Comparison of ENCODE assay signal across 22 cellular contexts in genomic region chr5:160537940-160538339, GRCh38.
DNase-seq lines count a peak whose midpoint lies in the region; ATAC-seq and TF ChIP-seq lines count a peak whose summit lies in the region.
"Had no signal": no experiment of that assay in that cellular context is flagged by ENCODE, and none has a peak within 500 bp of the region (broad histone marks: within the 10 kb centered on the region; RNA-seq: fewer than 3 reads in every experiment).

No MANE protein-coding gene starts in this region.

- ATAC-seq in GM18870 (IDR thresholded peaks at IDR 0.05; ENCODE audit: unreplicated experiment) (peak; percentile 40), HG02610 (IDR thresholded peaks at IDR 0.05; ENCODE audit: unreplicated experiment) (peak; percentile 45)
- ATAC-seq: Panc1 had no signal

- intact Hi-C loops in activated CD4-positive, alpha-beta memory T cell treated with anti-CD3 and anti-CD28 coated beads for 36 hours (cut with micrococcal nuclease) = loop anchor here (5.0 kb wide), 1 partner anchor 1081 kb away; no protein-coding TSS in a partner anchor

- no peak overlapping the region for H3K4me3 ChIP-seq in endodermal cell (ENCODE audit: low read length)
- H3K4me3 ChIP-seq: BLaER1 treated with 17β-estradiol and CSF1 and Interleukin-3, amounts not matched to agents 10 nM and 100 nM; GM23248 had no signal

- peaks cover 5% of the 10 kb centered on the region for H3K27me3 ChIP-seq in endodermal cell (ENCODE audit: control insufficient read depth, insufficient read depth, low read length, poor library complexity, severe bottlenecking)
- H3K27me3 ChIP-seq: BLaER1 treated with 17β-estradiol and CSF1 and Interleukin-3, amounts not matched to agents 10 nM and 100 nM had no signal

- CTCF ChIA-PET in activated CD4-positive, alpha-beta memory T cell treated with anti-CD3 and anti-CD28 coated beads for 36 hours (lab: Charles Lee) = no interaction called here
- CTCF ChIA-PET in activated CD4-positive, alpha-beta memory T cell treated with anti-CD3 and anti-CD28 coated beads, Interleukin-2, amount 10 ng/mL, durations not matched to agents 7 days and 5 days (lab: Charles Lee) = no interaction called here

- no peak for TF ChIP-seq CTCF in endodermal cell (conservative IDR thresholded peaks at IDR 0.05)

- H3K36me3 Mint-ChIP-seq in activated CD4-positive, alpha-beta memory T cell treated with anti-CD3 and anti-CD28 coated beads for 36 hours = no peaks in the 10 kb centered on the region
- H3K36me3 Mint-ChIP-seq in activated CD4-positive, alpha-beta memory T cell treated with anti-CD3 and anti-CD28 coated beads, Interleukin-2, amount 10 ng/mL, durations not matched to agents 7 days and 5 days (ENCODE audit: low read depth) = no peaks in the 10 kb centered on the region
- no peaks in the 10 kb centered on the region for H3K36me3 Mint-ChIP-seq in endodermal cell (ENCODE audit: low read depth)
- H3K36me3 Mint-ChIP-seq: CD4-positive, alpha-beta memory T cell; IgD-negative memory B cell had no signal

- H3K4me3 Mint-ChIP-seq in activated CD4-positive, alpha-beta memory T cell treated with anti-CD3 and anti-CD28 coated beads for 36 hours = no peak overlapping the region
- H3K4me3 Mint-ChIP-seq in activated CD4-positive, alpha-beta memory T cell treated with anti-CD3 and anti-CD28 coated beads, Interleukin-2, amount 10 ng/mL, durations not matched to agents 7 days and 5 days = no peak overlapping the region
- H3K4me3 Mint-ChIP-seq in endodermal cell = no peak overlapping the region
- H3K4me3 Mint-ChIP-seq: CD4-positive, alpha-beta memory T cell; H9; HFFc6; IgD-negative memory B cell had no signal

- H3K27me3 Mint-ChIP-seq in activated CD4-positive, alpha-beta memory T cell treated with anti-CD3 and anti-CD28 coated beads for 36 hours = no peaks in the 10 kb centered on the region
- no peaks in the 10 kb centered on the region for H3K27me3 Mint-ChIP-seq in activated CD4-positive, alpha-beta memory T cell treated with anti-CD3 and anti-CD28 coated beads, Interleukin-2, amount 10 ng/mL, durations not matched to agents 7 days and 5 days
- no peaks in the 10 kb centered on the region for H3K27me3 Mint-ChIP-seq in endodermal cell (ENCODE audit: insufficient read depth)
- H3K27me3 Mint-ChIP-seq: CD4-positive, alpha-beta memory T cell; IgD-negative memory B cell had no signal

- H3K4me1 Mint-ChIP-seq in activated CD4-positive, alpha-beta memory T cell treated with anti-CD3 and anti-CD28 coated beads for 36 hours (ENCODE audit: low read depth) = peaks cover 14% of the 10 kb centered on the region
- H3K4me1 Mint-ChIP-seq in activated CD4-positive, alpha-beta memory T cell treated with anti-CD3 and anti-CD28 coated beads, Interleukin-2, amount 10 ng/mL, durations not matched to agents 7 days and 5 days = peaks cover 1% of the 10 kb centered on the region
- peaks cover 4% of the 10 kb centered on the region for H3K4me1 Mint-ChIP-seq in endodermal cell
- H3K4me1 Mint-ChIP-seq: CD4-positive, alpha-beta memory T cell; IgD-negative memory B cell had no signal

- DNase-seq in activated CD4-positive, alpha-beta memory T cell treated with anti-CD3 and anti-CD28 coated beads for 36 hours = peak; percentile 24
- DNase-seq in activated CD4-positive, alpha-beta memory T cell treated with anti-CD3 and anti-CD28 coated beads, Interleukin-2, amount 10 ng/mL, durations not matched to agents 7 days and 5 days = no peak
- peak; percentile 5 for DNase-seq in endodermal cell
- no peak for DNase-seq in epidermal melanocyte (ENCODE audit: insufficient read length, low spot score)
- no peak for DNase-seq in hypothalamus (lab: John Stamatoyannopoulos, UW)
- DNase-seq: 8988T; Caco-2; CD4-positive, alpha-beta memory T cell; DMS 273 treated with DMSO at 0.1 percent for 48 hours; GM23248; H9; HFFc6; NCI-H1105; NCI-H2029 treated with DMSO at 0.1 percent for 48 hours; NCI-H226; NCI-H524 treated with DMSO at 0.1 percent for 48 hours; NCI-H82 had no signal

- POLR2A ChIA-PET in activated CD4-positive, alpha-beta memory T cell treated with anti-CD3 and anti-CD28 coated beads for 36 hours (lab: Charles Lee) = no interaction called here
- POLR2A ChIA-PET in activated CD4-positive, alpha-beta memory T cell treated with anti-CD3 and anti-CD28 coated beads, Interleukin-2, amount 10 ng/mL, durations not matched to agents 7 days and 5 days (lab: Charles Lee) = no interaction called here

- no peak overlapping the region for H3K9ac ChIP-seq in endodermal cell (ENCODE audit: extremely low read depth, low read length, poor library complexity, severe bottlenecking)
- H3K9ac ChIP-seq: BLaER1 treated with 17β-estradiol and CSF1 and Interleukin-3, amounts not matched to agents 10 nM and 100 nM; GM23248 had no signal

- H3K9me3 Mint-ChIP-seq in activated CD4-positive, alpha-beta memory T cell treated with anti-CD3 and anti-CD28 coated beads for 36 hours = no peaks in the 10 kb centered on the region
- no peaks in the 10 kb centered on the region for H3K9me3 Mint-ChIP-seq in activated CD4-positive, alpha-beta memory T cell treated with anti-CD3 and anti-CD28 coated beads, Interleukin-2, amount 10 ng/mL, durations not matched to agents 7 days and 5 days
- no peaks in the 10 kb centered on the region for H3K9me3 Mint-ChIP-seq in endodermal cell
- H3K9me3 Mint-ChIP-seq: CD4-positive, alpha-beta memory T cell; H9; HFFc6; IgD-negative memory B cell had no signal

- H3K36me3 ChIP-seq in endodermal cell (ENCODE audit: control insufficient read depth, insufficient read depth, low read length) = no peaks in the 10 kb centered on the region
- H3K36me3 ChIP-seq: BLaER1 treated with 17β-estradiol and CSF1 and Interleukin-3, amounts not matched to agents 10 nM and 100 nM had no signal

- H3K4me1 ChIP-seq in endodermal cell (ENCODE audit: control insufficient read depth, insufficient read depth, low read length) = peaks cover 5% of the 10 kb centered on the region
- H3K4me1 ChIP-seq: BLaER1 treated with 17β-estradiol and CSF1 and Interleukin-3, amounts not matched to agents 10 nM and 100 nM; Caco-2 had no signal

- H3K9me3 ChIP-seq in endodermal cell (ENCODE audit: control insufficient read depth, low read length) = no peaks in the 10 kb centered on the region
- H3K9me3 ChIP-seq: BLaER1 treated with 17β-estradiol and CSF1 and Interleukin-3, amounts not matched to agents 10 nM and 100 nM; Caco-2 had no signal

- H3K27ac ChIP-seq in endodermal cell (ENCODE audit: low read depth, low read length) = no peak overlapping the region
- H3K27ac ChIP-seq: BLaER1 treated with 17β-estradiol and CSF1 and Interleukin-3, amounts not matched to agents 10 nM and 100 nM; GM23248 had no signal

- WGBS in endodermal cell (ENCODE audit: insufficient coverage in 1 of 2, insufficient read length in 1 of 2), 2 experiments = 83 to 89% methylated on average over 3 to 4 of the region's 4 CpGs

- H3K27ac Mint-ChIP-seq in activated CD4-positive, alpha-beta memory T cell treated with anti-CD3 and anti-CD28 coated beads for 36 hours = no peak overlapping the region
- no peak overlapping the region for H3K27ac Mint-ChIP-seq in activated CD4-positive, alpha-beta memory T cell treated with anti-CD3 and anti-CD28 coated beads, Interleukin-2, amount 10 ng/mL, durations not matched to agents 7 days and 5 days
- H3K27ac Mint-ChIP-seq in endodermal cell = no peak overlapping the region
- H3K27ac Mint-ChIP-seq: CD4-positive, alpha-beta memory T cell; H9; HFFc6; IgD-negative memory B cell had no signal

Comparison
In these comparisons a context has a peak if more than half of its experiments do, and no peak if none do; other contexts are left out.
1. DNase-seq: peak in activated CD4-positive, alpha-beta memory T cell treated with anti-CD3 and anti-CD28 coated beads for 36 hours (single experiment) and endodermal cell (single experiment); none in activated CD4-positive, alpha-beta memory T cell treated with anti-CD3 and anti-CD28 coated beads, Interleukin-2, amount 10 ng/mL, durations not matched to agents 7 days and 5 days (single experiment), epidermal melanocyte (single experiment) and hypothalamus (0 of 51).